Comparison of ENCODE assay signal across 12 cellular contexts in genomic region chr14:59356783-59357182, GRCh38.
DNase-seq lines count a peak whose midpoint lies in the region; ATAC-seq and TF ChIP-seq lines count a peak whose summit lies in the region.
"Had no signal": no experiment of that assay in that cellular context is flagged by ENCODE, and none has a peak within 500 bp of the region (broad histone marks: within the 10 kb centered on the region; RNA-seq: fewer than 3 reads in every experiment).

No MANE protein-coding gene starts in this region.

- ATAC-seq in HG02763 (IDR thresholded peaks at IDR 0.05; ENCODE audit: unreplicated experiment) (peak; percentile 74), HG03575 (IDR thresholded peaks at IDR 0.05; ENCODE audit: extremely low read depth, insufficient number of reproducible peaks, low FRiP score, unreplicated experiment) (peak; percentile 70)
- ATAC-seq: left lobe of liver had no signal

- peaks cover 27% of the 10 kb centered on the region for H3K36me3 Mint-ChIP-seq in activated naive CD4-positive, alpha-beta T cell treated with anti-CD3 and anti-CD28 coated beads for 36 hours (ENCODE audit: low read depth)

- H3K9me3 ChIP-seq in left ventricle myocardium inferior (replicated peaks) (no peaks in the 10 kb centered on the region), subcutaneous abdominal adipose tissue (ENCODE audit: control insufficient read depth in 5 of 5, low read length in 5 of 5) (no peaks in the 10 kb centered on the region)

- H3K27ac ChIP-seq in left ventricle myocardium inferior (replicated peaks) (peak overlapping the region; percentile 90), subcutaneous abdominal adipose tissue (ENCODE audit: low read depth, low read length) (peak overlapping the region; percentile 90)
- H3K27ac ChIP-seq: HL-60 had no signal

- no peak for DNase-seq in left ventricle myocardium inferior
- DNase-seq in cardiac septum (ENCODE audit: low spot score): no peak
- no peak for DNase-seq in NCI-H187 (lab: John Stamatoyannopoulos, UW)
- DNase-seq in activated naive CD4-positive, alpha-beta T cell treated with anti-CD3 and anti-CD28 coated beads for 36 hours: no peak
- no peak for DNase-seq in T1000 (lab: John Stamatoyannopoulos, UW)
- DNase-seq: NCI-H146, SHP77 treated with DMSO at 0.1 percent for 48 hours had no signal

- H3K27me3 ChIP-seq in left ventricle myocardium inferior (ENCODE audit: low read depth) (no peaks in the 10 kb centered on the region), subcutaneous abdominal adipose tissue (ENCODE audit: control insufficient read depth in 5 of 5, insufficient read depth in 4 of 5, low read length in 5 of 5) (no peaks in the 10 kb centered on the region)

- H3K4me1 ChIP-seq in left ventricle myocardium inferior (peaks cover 90% of the 10 kb centered on the region), subcutaneous abdominal adipose tissue (ENCODE audit: control insufficient read depth in 5 of 5, insufficient read depth in 5 of 5, low read length in 5 of 5) (peaks cover 6 to 53% (median 41%) of the 10 kb centered on the region in 5 donors)

- CTCF ChIA-PET in activated naive CD4-positive, alpha-beta T cell treated with anti-CD3 and anti-CD28 coated beads for 36 hours (lab: Charles Lee): interaction anchor here (0.6 kb wide), 1 partner anchor 91 kb away, joined by 3 read pairs; no protein-coding TSS in a partner anchor

- H3K4me3 ChIP-seq in left ventricle myocardium inferior (no peak overlapping the region), subcutaneous abdominal adipose tissue (ENCODE audit: low read depth in 1 of 5, low read length in 5 of 5) (no peak overlapping the region)

- no peaks in the 10 kb centered on the region for H3K27me3 Mint-ChIP-seq in activated naive CD4-positive, alpha-beta T cell treated with anti-CD3 and anti-CD28 coated beads for 36 hours (ENCODE audit: low read depth)

- H3K9me3 Mint-ChIP-seq in activated naive CD4-positive, alpha-beta T cell treated with anti-CD3 and anti-CD28 coated beads for 36 hours: no peaks in the 10 kb centered on the region

- H3K4me1 Mint-ChIP-seq in activated naive CD4-positive, alpha-beta T cell treated with anti-CD3 and anti-CD28 coated beads for 36 hours (ENCODE audit: low read depth): no peaks in the 10 kb centered on the region

- H3K36me3 ChIP-seq in left ventricle myocardium inferior (peaks cover 52% of the 10 kb centered on the region), subcutaneous abdominal adipose tissue (ENCODE audit: control insufficient read depth in 5 of 5, insufficient read depth in 5 of 5, low read length in 5 of 5) (peaks cover 32 to 54% (median 47%) of the 10 kb centered on the region in 5 donors)

- intact Hi-C loops in left ventricle myocardium inferior (cut with micrococcal nuclease): no loop called here
- intact Hi-C loops in cardiac septum (cut with DNase I): no loop called here
- intact Hi-C loops in activated naive CD4-positive, alpha-beta T cell treated with anti-CD3 and anti-CD28 coated beads for 36 hours (cut with micrococcal nuclease): no loop called here

- no peak overlapping the region for H3K9ac ChIP-seq in subcutaneous abdominal adipose tissue (ENCODE audit: low read length in 5 of 5)

- no peak overlapping the region for H3K27ac Mint-ChIP-seq in activated naive CD4-positive, alpha-beta T cell treated with anti-CD3 and anti-CD28 coated beads for 36 hours

- no peak for TF ChIP-seq CTCF in left ventricle myocardium inferior (IDR thresholded peaks at IDR 0.05; ENCODE audit: borderline replicate concordance)

- no peak overlapping the region for H3K4me3 Mint-ChIP-seq in activated naive CD4-positive, alpha-beta T cell treated with anti-CD3 and anti-CD28 coated beads for 36 hours
